10 cellular contexts compared by ENCODE assay signal in genomic region chr2:157413342-157414035, GRCh38. TPM values are rescaled to one million over a fixed set of nuclear protein-coding genes. Genes with fewer than 3 reads are reported as not detected.
DNase-seq lines count a peak whose midpoint lies in the region; ATAC-seq lines count a peak whose summit lies in the region.
"Had no signal": no experiment of that assay in that cellular context is flagged by ENCODE, and none has a peak within 500 bp of the region (broad histone marks: within the 10 kb centered on the region; RNA-seq: fewer than 3 reads in every experiment).

No MANE protein-coding gene starts in this region.

- H3K9me3 Mint-ChIP-seq in stimulated activated memory B cell treated with anti-CD40 and anti-IgM and Interleukin-4, amounts not matched to agents 10 μg/mL and 1 μg/mL and 100 μg/mL, for 72 hours = no peaks in the 10 kb centered on the region

- H2BK120ac ChIP-seq in trophoblast cell (ENCODE audit: insufficient read depth, low read length, poor library complexity) = no peak overlapping the region

- H3K36me3 Mint-ChIP-seq in stimulated activated memory B cell treated with anti-CD40 and anti-IgM and Interleukin-4, amounts not matched to agents 10 μg/mL and 1 μg/mL and 100 μg/mL, for 72 hours = peaks cover 63% of the 10 kb centered on the region

- H2BK5ac ChIP-seq in trophoblast cell (ENCODE audit: low read depth, low read length, poor library complexity) = no peak overlapping the region

- no peaks in the 10 kb centered on the region for H3K36me3 ChIP-seq in trophoblast cell (ENCODE audit: control insufficient read depth in 1 of 2, insufficient read depth in 2 of 2, low read length in 2 of 2)

- no peak overlapping the region for H3K9ac ChIP-seq in trophoblast cell (ENCODE audit: low read length)
- H3K9ac ChIP-seq: KMS-11 had no signal

- no peak overlapping the region for H3K4me3 ChIP-seq in trophoblast cell (ENCODE audit: low read depth, low read length)

- no peak overlapping the region for H4K91ac ChIP-seq in trophoblast cell (ENCODE audit: low read depth, low read length)

- peak overlapping the region; percentile 82 for H3K27ac Mint-ChIP-seq in stimulated activated memory B cell treated with anti-CD40 and anti-IgM and Interleukin-4, amounts not matched to agents 10 μg/mL and 1 μg/mL and 100 μg/mL, for 72 hours

- peak overlapping the region; percentile 44 for H3K4me3 Mint-ChIP-seq in stimulated activated memory B cell treated with anti-CD40 and anti-IgM and Interleukin-4, amounts not matched to agents 10 μg/mL and 1 μg/mL and 100 μg/mL, for 72 hours

- no peaks in the 10 kb centered on the region for H3K79me1 ChIP-seq in trophoblast cell (ENCODE audit: low read length)

- H2AFZ ChIP-seq in trophoblast cell (ENCODE audit: insufficient read depth, low read length, poor library complexity) = no peak overlapping the region

- H3K14ac ChIP-seq in trophoblast cell (ENCODE audit: low read length) = no peak overlapping the region

- no peaks in the 10 kb centered on the region for H3K79me2 ChIP-seq in trophoblast cell (ENCODE audit: control insufficient read depth, insufficient read depth, low read length, poor library complexity)

- H4K12ac ChIP-seq in trophoblast cell (ENCODE audit: low read depth, low read length) = no peak overlapping the region

- peaks cover 67% of the 10 kb centered on the region for H3K4me1 Mint-ChIP-seq in stimulated activated memory B cell treated with anti-CD40 and anti-IgM and Interleukin-4, amounts not matched to agents 10 μg/mL and 1 μg/mL and 100 μg/mL, for 72 hours

- no peak overlapping the region for H3K27ac ChIP-seq in trophoblast cell (ENCODE audit: low read depth, low read length)
- H3K27ac ChIP-seq: KMS-11 had no signal

- no peak overlapping the region for H4K8ac ChIP-seq in trophoblast cell (ENCODE audit: low read depth, low read length)

- no peaks in the 10 kb centered on the region for H3K27me3 ChIP-seq in trophoblast cell (ENCODE audit: insufficient read depth, low read length)

- H2BK12ac ChIP-seq in trophoblast cell (ENCODE audit: low read length) = no peak overlapping the region

- H3K4me2 ChIP-seq in trophoblast cell (ENCODE audit: low read length) = no peak overlapping the region
- H3K4me2 ChIP-seq: KMS-11 had no signal

- H3K4ac ChIP-seq in trophoblast cell (ENCODE audit: low read depth, low read length) = no peak overlapping the region

- no peaks in the 10 kb centered on the region for H3K27me3 Mint-ChIP-seq in stimulated activated memory B cell treated with anti-CD40 and anti-IgM and Interleukin-4, amounts not matched to agents 10 μg/mL and 1 μg/mL and 100 μg/mL, for 72 hours

- no peak overlapping the region for H3K23ac ChIP-seq in trophoblast cell (ENCODE audit: low read length)

- no peak overlapping the region for H3K18ac ChIP-seq in trophoblast cell (ENCODE audit: low read length)

- no peak overlapping the region for H2AK5ac ChIP-seq in trophoblast cell (ENCODE audit: low read length)

- ATAC-seq in GM19372 (IDR thresholded peaks at IDR 0.05; ENCODE audit: low read depth, unreplicated experiment) = peak; percentile 89
- ATAC-seq in HG03045 (IDR thresholded peaks at IDR 0.05; ENCODE audit: unreplicated experiment) = peak; percentile 79
- peak; percentile 89 for ATAC-seq in stimulated activated memory B cell treated with anti-CD40 and anti-IgM and Interleukin-4, amounts not matched to agents 10 μg/mL and 1 μg/mL and 100 μg/mL, for 72 hours

- H3K9me3 ChIP-seq in trophoblast cell (ENCODE audit: insufficient read depth, low read depth, low read length) = no peaks in the 10 kb centered on the region

- no peaks in the 10 kb centered on the region for H3K4me1 ChIP-seq in trophoblast cell (ENCODE audit: control insufficient read depth in 1 of 2, insufficient read depth in 2 of 2, low read length in 2 of 2)

- DNase-seq in activated T-cell treated with anti-CD3 and anti-CD28 coated beads, Interleukin-2, amount 50 U/mL, for 48 hours = peak; percentile 47 to 54
- DNase-seq in NCI-H2171 (lab: John Stamatoyannopoulos, UW) (no peak), trophoblast cell (no peak), ureter (ENCODE audit: low spot score) (no peak), UCSD-AML1 (lab: John Stamatoyannopoulos, UW; ENCODE audit: unreplicated experiment) (no peak)

- no CpG with 5 or more reads among the region's 4 CpGs for WGBS in trophoblast cell (ENCODE audit: extremely low coverage, insufficient coverage, insufficient read length)

RNA-seq across cellular contexts. Expression of gene CYTIP, which starts 30.4 kb away (rescaled TPM):
- polyA plus RNA-seq in trophoblast cell (2013) = 0.10 and 0.25 TPM in 2 replicates
- total RNA-seq in ureter = 15.8 TPM
- total RNA-seq: dermis microvascular lymphatic vessel endothelial cell had no signal

Comparison
In these comparisons a context has a peak if more than half of its experiments do, and no peak if none do; other contexts are left out.
1. DNase-seq: peak in activated T-cell treated with anti-CD3 and anti-CD28 coated beads, Interleukin-2, amount 50 U/mL, for 48 hours (2 of 2); none in NCI-H2171 (single experiment), trophoblast cell (0 of 2), ureter (single experiment) and UCSD-AML1 (single experiment).
2. Peak in every context shown above with its lines, with median percentiles within 50 percentile points of each other: ATAC-seq.